8 cellular contexts compared by ENCODE assay signal in the genomic region with DNA sequence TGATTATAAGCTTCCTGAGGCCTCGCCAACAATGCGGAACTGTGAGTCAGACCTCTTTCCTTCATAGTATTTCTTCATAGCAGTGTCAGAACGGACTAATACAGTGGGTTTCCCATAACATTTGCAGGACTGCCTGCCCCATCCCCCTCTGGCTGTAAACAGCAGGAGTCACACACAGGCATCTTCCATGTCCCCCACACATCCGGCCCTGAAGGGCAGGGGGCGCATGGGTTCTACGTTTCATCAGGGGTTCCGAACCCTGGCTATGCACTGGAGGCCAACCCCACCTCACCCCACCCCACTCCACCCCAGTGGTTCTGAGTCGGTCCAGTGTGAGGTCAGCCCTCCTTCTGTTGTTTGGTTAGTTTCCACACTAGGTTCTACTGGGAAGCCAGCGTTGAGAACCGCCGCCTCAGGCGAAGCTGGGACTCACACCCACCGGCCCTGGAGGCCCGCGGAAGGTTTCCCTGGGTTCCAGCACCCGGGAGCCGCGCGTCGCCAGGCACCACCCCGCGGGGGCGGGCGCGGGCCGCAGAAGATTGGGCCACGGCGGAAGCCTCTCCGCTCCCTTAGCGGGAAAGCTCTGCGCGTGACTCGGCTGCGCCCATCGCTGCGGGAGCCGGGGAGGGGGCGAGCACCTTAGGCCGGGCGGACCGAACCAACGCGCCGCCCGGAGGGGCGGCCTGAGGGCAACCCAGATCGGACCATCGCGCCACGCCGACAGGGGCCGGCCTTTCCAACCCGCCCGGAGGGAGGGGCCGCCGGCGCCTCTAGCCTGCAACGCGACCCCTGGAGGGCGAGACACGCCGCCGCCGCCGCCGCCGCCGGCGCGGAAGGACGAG.
DNase-seq lines count a peak whose midpoint lies in the region; ATAC-seq lines count a peak whose summit lies in the region.

A gene with protein sequence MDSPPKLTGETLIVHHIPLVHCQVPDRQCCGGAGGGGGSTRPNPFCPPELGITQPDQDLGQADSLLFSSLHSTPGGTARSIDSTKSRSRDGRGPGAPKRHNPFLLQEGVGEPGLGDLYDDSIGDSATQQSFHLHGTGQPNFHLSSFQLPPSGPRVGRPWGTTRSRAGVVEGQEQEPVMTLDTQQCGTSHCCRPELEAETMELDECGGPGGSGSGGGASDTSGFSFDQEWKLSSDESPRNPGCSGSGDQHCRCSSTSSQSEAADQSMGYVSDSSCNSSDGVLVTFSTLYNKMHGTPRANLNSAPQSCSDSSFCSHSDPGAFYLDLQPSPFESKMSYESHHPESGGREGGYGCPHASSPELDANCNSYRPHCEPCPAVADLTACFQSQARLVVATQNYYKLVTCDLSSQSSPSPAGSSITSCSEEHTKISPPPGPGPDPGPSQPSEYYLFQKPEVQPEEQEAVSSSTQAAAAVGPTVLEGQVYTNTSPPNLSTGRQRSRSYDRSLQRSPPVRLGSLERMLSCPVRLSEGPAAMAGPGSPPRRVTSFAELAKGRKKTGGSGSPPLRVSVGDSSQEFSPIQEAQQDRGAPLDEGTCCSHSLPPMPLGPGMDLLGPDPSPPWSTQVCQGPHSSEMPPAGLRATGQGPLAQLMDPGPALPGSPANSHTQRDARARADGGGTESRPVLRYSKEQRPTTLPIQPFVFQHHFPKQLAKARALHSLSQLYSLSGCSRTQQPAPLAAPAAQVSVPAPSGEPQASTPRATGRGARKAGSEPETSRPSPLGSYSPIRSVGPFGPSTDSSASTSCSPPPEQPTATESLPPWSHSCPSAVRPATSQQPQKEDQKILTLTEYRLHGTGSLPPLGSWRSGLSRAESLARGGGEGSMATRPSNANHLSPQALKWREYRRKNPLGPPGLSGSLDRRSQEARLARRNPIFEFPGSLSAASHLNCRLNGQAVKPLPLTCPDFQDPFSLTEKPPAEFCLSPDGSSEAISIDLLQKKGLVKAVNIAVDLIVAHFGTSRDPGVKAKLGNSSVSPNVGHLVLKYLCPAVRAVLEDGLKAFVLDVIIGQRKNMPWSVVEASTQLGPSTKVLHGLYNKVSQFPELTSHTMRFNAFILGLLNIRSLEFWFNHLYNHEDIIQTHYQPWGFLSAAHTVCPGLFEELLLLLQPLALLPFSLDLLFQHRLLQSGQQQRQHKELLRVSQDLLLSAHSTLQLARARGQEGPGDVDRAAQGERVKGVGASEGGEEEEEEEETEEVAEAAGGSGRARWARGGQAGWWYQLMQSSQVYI (N-terminal part only) (plus strand): TSS at position 799 of the 842 bp plus-strand sequence. CDS start 56,411 bp downstream, outside the sequence.

- peak; percentile 14 for ATAC-seq in central memory CD8-positive, alpha-beta T cell (replicated peaks; ENCODE audit: extremely low read depth, poor library complexity, severe bottlenecking)
- ATAC-seq in HG03354 (IDR thresholded peaks at IDR 0.05; ENCODE audit: poor library complexity, severe bottlenecking, unreplicated experiment) = no peak

- peak within 1 kb of the TSS; percentile 88 for H3K4me3 ChIP-seq in skeletal muscle cell (ENCODE audit: low read depth, low read length)

- no peak within 1 kb of the TSS for H3K27ac Mint-ChIP-seq in central memory CD8-positive, alpha-beta T cell (ENCODE audit: low read depth)

- DNase-seq in ACHN (peak; percentile 88), GM19238 (ENCODE audit: insufficient read length, low spot score) (peak; percentile 15), NCI-H2081 (lab: John Stamatoyannopoulos, UW) (peak; percentile 88 to 92), UCSD-AML1 (lab: John Stamatoyannopoulos, UW; ENCODE audit: unreplicated experiment) (peak; percentile 86), iPS-NIHi11 (ENCODE audit: low spot score) (peak; percentile 82), skeletal muscle cell (ENCODE audit: low read depth) (peak; percentile 78)
- DNase-seq in central memory CD8-positive, alpha-beta T cell (ENCODE audit: low spot score in 2 of 2) = peak in 1 of 2 donors; percentile 16

- peaks cover 45% of the 10 kb centered on the region for H3K27me3 Mint-ChIP-seq in central memory CD8-positive, alpha-beta T cell

- in situ Hi-C loops in ACHN (cut with HindIII; ENCODE audit: low pct_ligation_motif_present, low pct_unique_long_range_greater_than_20kb, low sequenced_read_pairs) = no loop called here

- peak within 1 kb of the TSS; percentile 70 for H3K4me3 Mint-ChIP-seq in central memory CD8-positive, alpha-beta T cell

- no peaks in the 10 kb centered on the region for H3K9me3 Mint-ChIP-seq in central memory CD8-positive, alpha-beta T cell

- H3K4me1 Mint-ChIP-seq in central memory CD8-positive, alpha-beta T cell = peaks cover 9% of the 10 kb centered on the region

- H3K36me3 Mint-ChIP-seq in central memory CD8-positive, alpha-beta T cell (ENCODE audit: insufficient read depth) = peaks cover 4% of the 10 kb centered on the region
